In the genomic region with DNA sequence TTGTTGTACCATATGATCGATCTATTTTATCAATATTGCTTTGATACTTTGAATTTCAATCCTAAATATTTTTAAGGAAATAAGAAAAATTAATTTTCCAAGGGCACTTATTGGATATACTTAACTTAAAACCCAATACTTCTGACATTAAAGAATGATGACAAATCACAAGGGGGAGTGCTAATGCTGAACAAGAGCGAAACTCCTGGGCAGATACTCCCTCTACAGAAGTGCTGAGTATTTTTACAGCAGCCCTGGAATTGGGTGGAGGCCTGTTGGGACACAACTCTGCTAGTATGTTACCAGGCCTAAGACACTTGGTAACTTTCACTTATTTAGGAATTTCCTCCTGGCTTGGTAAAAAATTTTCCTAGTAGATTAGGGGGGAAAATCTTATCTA, we compare ENCODE assay signal across 10 cellular contexts. TPM values are rescaled to one million over a fixed set of nuclear protein-coding genes. Genes with fewer than 3 reads are reported as not detected.
DNase-seq lines count a peak whose midpoint lies in the region; ATAC-seq and TF ChIP-seq lines count a peak whose summit lies in the region.
"Had no signal": no experiment of that assay in that cellular context is flagged by ENCODE, and none has a peak within 500 bp of the region (broad histone marks: within the 10 kb centered on the region; RNA-seq: fewer than 3 reads in every experiment).

No MANE protein-coding gene starts in this region.

- H3K4me1 Mint-ChIP-seq in chondrocyte (ENCODE audit: low read depth): peaks cover 8% of the 10 kb centered on the region

- ATAC-seq in left lung (peak; percentile 89), GM19397 (IDR thresholded peaks at IDR 0.05; ENCODE audit: unreplicated experiment) (no peak), HG03159 (IDR thresholded peaks at IDR 0.05; ENCODE audit: unreplicated experiment) (no peak)

- H3K36me3 ChIP-seq in left lung: peaks cover 0 to 56% of the 10 kb centered on the region in 2 donors

- H3K9me3 ChIP-seq in left lung: no peaks in the 10 kb centered on the region

- DNase-seq in AG20443 (ENCODE audit: low spot score) (peak; percentile 79), chondrocyte (ENCODE audit: low spot score) (no peak), left lung (no peak), SIG-M5 treated with dmso at 0.1 percent for 504 hours (lab: John Stamatoyannopoulos, UW; ENCODE audit: unreplicated experiment) (no peak), NCI-H446 treated with DMSO at 0.1 percent for 48 hours (lab: John Stamatoyannopoulos, UW) (no peak)
- peak; percentile 8 for DNase-seq in Jurkat, Clone E6-1 (ENCODE audit: low read depth, low spot score)
- DNase-seq: activated T-cell treated with anti-CD3 and anti-CD28 coated beads, Interleukin-2, amount 50 U/mL, for 1 hour; NCI-H774 had no signal

- peak overlapping the region; percentile 86 for H3K27ac Mint-ChIP-seq in chondrocyte (ENCODE audit: unreplicated experiment)

- no peak overlapping the region for H3K4me3 ChIP-seq in Jurkat, Clone E6-1 (ENCODE audit: low read length)
- no peak overlapping the region for H3K4me3 ChIP-seq in left lung

- H3K27me3 Mint-ChIP-seq in chondrocyte (ENCODE audit: low read depth): no peaks in the 10 kb centered on the region

- H3K36me3 Mint-ChIP-seq in chondrocyte (ENCODE audit: low read depth): peaks cover 38% of the 10 kb centered on the region

- intact Hi-C loops in left lung (cut with DNase I): no loop called here

- TF ChIP-seq CTCF in chondrocyte (IDR thresholded peaks at IDR 0.05) (peak; percentile 75), left lung (IDR thresholded peaks at IDR 0.05) (no peak)

- peaks cover 13% of the 10 kb centered on the region for H3K9me3 Mint-ChIP-seq in chondrocyte (ENCODE audit: low read depth)

- no peak overlapping the region for H3K4me3 Mint-ChIP-seq in chondrocyte (ENCODE audit: unreplicated experiment)

- H3K4me1 ChIP-seq in left lung: no peaks in the 10 kb centered on the region

- H3K27me3 ChIP-seq in left lung: no peaks in the 10 kb centered on the region

- no peak overlapping the region for H3K27ac ChIP-seq in left lung

RNA-seq across cellular contexts. Expression of a gene that starts 46.2 kb away (rescaled TPM):
- polyA plus RNA-seq in Jurkat, Clone E6-1 (2012; ENCODE audit: insufficient read depth, insufficient read length): 22.5 TPM
- total RNA-seq in chondrocyte (17.7 to 19.8 TPM (median 19.8 TPM) in 3 replicates), left lung (10 to 100 TPM; 21.8 to 27.0 TPM)

RNA-seq across cellular contexts. Expression of a gene that starts 49.6 kb away (rescaled TPM):
- polyA plus RNA-seq in Jurkat, Clone E6-1 (2012; ENCODE audit: insufficient read depth, insufficient read length): 96.8 TPM
- total RNA-seq in chondrocyte (413 to 474 TPM (median 415 TPM) in 3 replicates), left lung (100 to 1,000 TPM; 228 to 231 TPM)

Comparison
In these comparisons a context has a peak if more than half of its experiments do, and no peak if none do; other contexts are left out.
1. DNase-seq: peak in AG20443 (single experiment) and Jurkat, Clone E6-1 (single experiment); none in chondrocyte (single experiment), left lung (0 of 2), SIG-M5 treated with dmso at 0.1 percent for 504 hours (single experiment) and NCI-H446 treated with DMSO at 0.1 percent for 48 hours (single experiment).